In the genomic region with DNA sequence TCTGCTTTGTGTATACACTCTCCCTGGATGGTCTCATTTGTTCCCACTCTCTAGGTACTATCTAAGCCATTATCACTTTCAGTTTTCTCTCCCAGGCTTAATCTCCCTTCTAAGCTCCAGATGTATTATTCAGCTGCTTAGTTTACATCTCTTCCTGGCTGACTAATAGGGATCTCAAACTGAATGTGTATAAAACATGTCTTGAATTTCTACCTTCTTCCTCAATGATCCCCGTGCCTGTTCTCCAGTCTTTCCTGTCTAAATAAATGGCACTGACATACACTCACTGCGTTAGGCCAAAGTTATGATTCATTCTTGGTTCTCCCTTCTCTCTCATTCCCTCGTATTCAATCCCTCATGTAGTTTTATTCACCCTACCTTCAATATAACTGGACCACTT, we compare ENCODE assay signal across 21 cellular contexts.
"Had no signal": no experiment of that assay in that cellular context is flagged by ENCODE, and none has a peak within 500 bp of the region (broad histone marks: within the 10 kb centered on the region; RNA-seq: fewer than 3 reads in every experiment).

No MANE protein-coding gene starts in this region.

- H3K4me1 ChIP-seq: esophagus muscularis mucosa, right atrium auricular region, thyroid gland had no signal

- H3K36me3 ChIP-seq: esophagus muscularis mucosa, right atrium auricular region, thyroid gland had no signal

- H3K9me3 ChIP-seq: esophagus muscularis mucosa, right atrium auricular region, thyroid gland had no signal

- H3K27me3 ChIP-seq: esophagus muscularis mucosa, right atrium auricular region, thyroid gland had no signal

- H3K4me3 ChIP-seq: esophagus muscularis mucosa, right atrium auricular region, skin epidermis, thyroid gland had no signal

- ATAC-seq: activated CD4-positive, CD25-positive, alpha-beta regulatory T cell treated with anti-CD3 and anti-CD28 coated beads, Interleukin-2, amount 50 U/mL, for 24 hours; activated naive CD8-positive, alpha-beta T cell treated with anti-CD3 and anti-CD28 coated beads, Interleukin-2, amount 50 U/mL, for 24 hours; activated T-helper 17 cell treated with anti-CD3 and anti-CD28 coated beads, Interleukin-2, amount 50 U/mL, for 72 hours; natural killer cell; stimulated activated naive B cell treated with anti-CD40 and anti-IgM and Interleukin-4, amounts not matched to agents 10 μg/mL and 1 μg/mL and 100 μg/mL, for 72 hours had no signal

- DNase-seq: activated naive CD4-positive, alpha-beta T cell treated with anti-CD3 and anti-CD28 coated beads for 36 hours; activated naive CD8-positive, alpha-beta T cell treated with anti-CD3 and anti-CD28 coated beads, Interleukin-2, amount 50 U/mL, for 24 hours; activated T-cell treated with anti-CD3 and anti-CD28 coated beads for 4 hours; aorta; foreskin fibroblast; glutamatergic neuron; hypothalamus; kidney glomerular epithelial cell; mesendoderm; natural killer cell; posterior cingulate gyrus; stimulated activated CD4-positive, alpha-beta T cell treated with anti-CD3 and anti-CD28 coated beads, Interleukin-15, amount 100 ng/mL, for 24 hours; stimulated activated CD4-positive, alpha-beta T cell treated with anti-CD3 and anti-CD28 coated beads, Interleukin-4, amount 100 ng/mL, for 1 hour; stimulated activated naive B cell treated with anti-CD40 and anti-IgM and Interleukin-4, amounts not matched to agents 10 μg/mL and 1 μg/mL and 100 μg/mL, for 72 hours; T-helper 9 cell; thyroid gland had no signal

- H3K27ac ChIP-seq: esophagus muscularis mucosa, right atrium auricular region, skin epidermis, thyroid gland had no signal
